Comparison of ENCODE assay signal across 1 cellular context in genomic region chr12:122020795-122021192, GRCh38.
TF ChIP-seq lines count a peak whose summit lies in the region.

No MANE protein-coding gene starts in this region.

TF ChIP-seq in IMR-90, 13 proteins besides CTCF, POLR2A, EP300 and RAD21 (continued from another document):
- TF ChIP-seq MAFK (IDR thresholded peaks at IDR 0.05; ENCODE audit: low read depth, low read length) (no peak), CHD1 (IDR thresholded peaks at IDR 0.05; ENCODE audit: low read depth, low read length) (no peak), SMC3 (IDR thresholded peaks at IDR 0.05; ENCODE audit: low read depth, low read length) (no peak), NFE2L2 (IDR thresholded peaks at IDR 0.05; ENCODE audit: low read depth, low read length) (no peak), RCOR1 (IDR thresholded peaks at IDR 0.05; ENCODE audit: insufficient replicate concordance, low read length) (no peak), FOS (IDR thresholded peaks at IDR 0.05; ENCODE audit: low read depth, low read length) (no peak), BHLHE40 (IDR thresholded peaks at IDR 0.05; ENCODE audit: low read depth, low read length) (no peak), RFX5 (IDR thresholded peaks at IDR 0.05; ENCODE audit: low read depth, low read length) (no peak), MXI1 (IDR thresholded peaks at IDR 0.05; ENCODE audit: borderline replicate concordance, low read depth, low read length) (no peak), ELK1 (IDR thresholded peaks at IDR 0.05; ENCODE audit: borderline replicate concordance, low read depth, low read length) (no peak), USF2 (IDR thresholded peaks at IDR 0.05; ENCODE audit: low read depth, low read length) (no peak), CEBPB (IDR thresholded peaks at IDR 0.05; ENCODE audit: low read depth, low read length) (no peak)
